ENCODE assay signal across 2 cellular contexts in the genomic region with DNA sequence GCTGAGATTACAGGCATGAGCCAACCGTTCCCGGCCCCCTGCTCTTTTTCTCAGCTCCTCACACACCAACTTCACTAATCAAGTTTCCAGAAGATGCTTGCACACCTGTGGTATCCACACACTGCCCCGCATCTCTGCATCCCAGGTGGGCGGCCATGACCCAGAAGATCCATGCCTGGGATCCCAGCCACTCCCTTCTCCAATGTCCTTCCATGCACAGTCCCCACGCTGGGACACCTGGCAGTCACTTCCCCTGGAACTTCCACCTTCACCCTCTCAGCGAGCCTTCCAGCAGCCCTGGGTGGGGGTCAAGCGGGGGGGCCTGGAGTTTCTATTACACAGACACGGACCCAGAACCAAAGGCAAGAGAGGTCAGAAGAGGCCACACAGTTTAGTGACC.
TF ChIP-seq lines count a peak whose summit lies in the region.

No MANE protein-coding gene starts in this region.

TF ChIP-seq in A549, 52 proteins besides CTCF, POLR2A, EP300 and RAD21:
- no peak for TF ChIP-seq ZFP36 (IDR thresholded peaks at IDR 0.05; ENCODE audit: borderline replicate concordance, partially characterized antibody)
- no peak for TF ChIP-seq JUN (IDR thresholded peaks at IDR 0.05)
- TF ChIP-seq CBX2 (IDR thresholded peaks at IDR 0.05; ENCODE audit: borderline replicate concordance, low read depth) = no peak
- TF ChIP-seq, protein P1, sequence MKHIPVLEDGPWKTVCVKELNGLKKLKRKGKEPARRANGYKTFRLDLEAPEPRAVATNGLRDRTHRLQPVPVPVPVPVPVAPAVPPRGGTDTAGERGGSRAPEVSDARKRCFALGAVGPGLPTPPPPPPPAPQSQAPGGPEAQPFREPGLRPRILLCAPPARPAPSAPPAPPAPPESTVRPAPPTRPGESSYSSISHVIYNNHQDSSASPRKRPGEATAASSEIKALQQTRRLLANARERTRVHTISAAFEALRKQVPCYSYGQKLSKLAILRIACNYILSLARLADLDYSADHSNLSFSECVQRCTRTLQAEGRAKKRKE (CRISPR knock-in tag; IDR thresholded peaks at IDR 0.05; ENCODE audit: low read depth) = no peak
- no peak for TF ChIP-seq HDAC2 (IDR thresholded peaks at IDR 0.05)
- TF ChIP-seq RARB (CRISPR knock-in tag; IDR thresholded peaks at IDR 0.05) = no peak
- no peak for TF ChIP-seq HOXB5 (CRISPR knock-in tag; IDR thresholded peaks at IDR 0.05)
- TF ChIP-seq NFE2L2 (conservative IDR thresholded peaks at IDR 0.05; ENCODE audit: low read length) = no peak
- TF ChIP-seq GATA3 (IDR thresholded peaks at IDR 0.05; ENCODE audit: borderline replicate concordance) = no peak
- TF ChIP-seq E2F6 (IDR thresholded peaks at IDR 0.05; ENCODE audit: borderline replicate concordance, low read depth) = no peak
- no peak for TF ChIP-seq MAFK (IDR thresholded peaks at IDR 0.05; ENCODE audit: partially characterized antibody)
- TF ChIP-seq ZNF302 (CRISPR knock-in tag; IDR thresholded peaks at IDR 0.05) = no peak
- TF ChIP-seq TP53 (CRISPR knock-in tag; IDR thresholded peaks at IDR 0.05) = no peak
- TF ChIP-seq CHD2 (IDR thresholded peaks at IDR 0.05; ENCODE audit: low read length, partially characterized antibody) = no peak
- no peak for TF ChIP-seq EHMT2 (IDR thresholded peaks at IDR 0.05; ENCODE audit: low read depth)
- TF ChIP-seq, protein P2, sequence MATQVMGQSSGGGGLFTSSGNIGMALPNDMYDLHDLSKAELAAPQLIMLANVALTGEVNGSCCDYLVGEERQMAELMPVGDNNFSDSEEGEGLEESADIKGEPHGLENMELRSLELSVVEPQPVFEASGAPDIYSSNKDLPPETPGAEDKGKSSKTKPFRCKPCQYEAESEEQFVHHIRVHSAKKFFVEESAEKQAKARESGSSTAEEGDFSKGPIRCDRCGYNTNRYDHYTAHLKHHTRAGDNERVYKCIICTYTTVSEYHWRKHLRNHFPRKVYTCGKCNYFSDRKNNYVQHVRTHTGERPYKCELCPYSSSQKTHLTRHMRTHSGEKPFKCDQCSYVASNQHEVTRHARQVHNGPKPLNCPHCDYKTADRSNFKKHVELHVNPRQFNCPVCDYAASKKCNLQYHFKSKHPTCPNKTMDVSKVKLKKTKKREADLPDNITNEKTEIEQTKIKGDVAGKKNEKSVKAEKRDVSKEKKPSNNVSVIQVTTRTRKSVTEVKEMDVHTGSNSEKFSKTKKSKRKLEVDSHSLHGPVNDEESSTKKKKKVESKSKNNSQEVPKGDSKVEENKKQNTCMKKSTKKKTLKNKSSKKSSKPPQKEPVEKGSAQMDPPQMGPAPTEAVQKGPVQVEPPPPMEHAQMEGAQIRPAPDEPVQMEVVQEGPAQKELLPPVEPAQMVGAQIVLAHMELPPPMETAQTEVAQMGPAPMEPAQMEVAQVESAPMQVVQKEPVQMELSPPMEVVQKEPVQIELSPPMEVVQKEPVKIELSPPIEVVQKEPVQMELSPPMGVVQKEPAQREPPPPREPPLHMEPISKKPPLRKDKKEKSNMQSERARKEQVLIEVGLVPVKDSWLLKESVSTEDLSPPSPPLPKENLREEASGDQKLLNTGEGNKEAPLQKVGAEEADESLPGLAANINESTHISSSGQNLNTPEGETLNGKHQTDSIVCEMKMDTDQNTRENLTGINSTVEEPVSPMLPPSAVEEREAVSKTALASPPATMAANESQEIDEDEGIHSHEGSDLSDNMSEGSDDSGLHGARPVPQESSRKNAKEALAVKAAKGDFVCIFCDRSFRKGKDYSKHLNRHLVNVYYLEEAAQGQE (IDR thresholded peaks at IDR 0.05) = no peak

TF ChIP-seq in H1, 55 proteins besides CTCF, POLR2A, EP300 and RAD21:
- TF ChIP-seq GTF2F1 (IDR thresholded peaks at IDR 0.05; ENCODE audit: borderline replicate concordance, low read depth, low read length) (no peak), ASH2L (IDR thresholded peaks at IDR 0.05; ENCODE audit: low read length) (no peak), TBP (IDR thresholded peaks at IDR 0.05; ENCODE audit: low read depth, low read length) (no peak), SIN3A (conservative IDR thresholded peaks at IDR 0.05 in 1 of 2, IDR thresholded peaks at IDR 0.05 in 1 of 2; ENCODE audit: low read depth in 1 of 2, low read length in 2 of 2) (no peak), RFX5 (IDR thresholded peaks at IDR 0.05; ENCODE audit: borderline replicate concordance, low read depth, low read length) (no peak), RNF2 (IDR thresholded peaks at IDR 0.05; ENCODE audit: borderline replicate concordance, low read depth, low read length, missing control alignments, poor library complexity, severe bottlenecking) (no peak), SIRT6 (IDR thresholded peaks at IDR 0.05; ENCODE audit: low read length) (no peak), MAFK (IDR thresholded peaks at IDR 0.05; ENCODE audit: low read depth, low read length) (no peak), EGR1 (IDR thresholded peaks at IDR 0.05; ENCODE audit: borderline replicate concordance, low read depth, low read length) (no peak), KDM1A (IDR thresholded peaks at IDR 0.05; ENCODE audit: borderline replicate concordance, low read length) (no peak), CTBP2 (IDR thresholded peaks at IDR 0.05; ENCODE audit: borderline replicate concordance, insufficient read depth, insufficient read length, low read length) (no peak), HDAC2 (IDR thresholded peaks at IDR 0.05; ENCODE audit: borderline replicate concordance in 1 of 2, low read depth in 2 of 2, low read length in 2 of 2) (no peak), CREB1 (IDR thresholded peaks at IDR 0.05) (no peak), CHD7 (IDR thresholded peaks at IDR 0.05; ENCODE audit: insufficient replicate concordance, low read length) (no peak)
- TF ChIP-seq, protein P3, sequence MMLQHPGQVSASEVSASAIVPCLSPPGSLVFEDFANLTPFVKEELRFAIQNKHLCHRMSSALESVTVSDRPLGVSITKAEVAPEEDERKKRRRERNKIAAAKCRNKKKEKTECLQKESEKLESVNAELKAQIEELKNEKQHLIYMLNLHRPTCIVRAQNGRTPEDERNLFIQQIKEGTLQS (IDR thresholded peaks at IDR 0.05; ENCODE audit: insufficient read depth, low read depth, low read length) = no peak
